17 cellular contexts compared by ENCODE assay signal in the genomic region with DNA sequence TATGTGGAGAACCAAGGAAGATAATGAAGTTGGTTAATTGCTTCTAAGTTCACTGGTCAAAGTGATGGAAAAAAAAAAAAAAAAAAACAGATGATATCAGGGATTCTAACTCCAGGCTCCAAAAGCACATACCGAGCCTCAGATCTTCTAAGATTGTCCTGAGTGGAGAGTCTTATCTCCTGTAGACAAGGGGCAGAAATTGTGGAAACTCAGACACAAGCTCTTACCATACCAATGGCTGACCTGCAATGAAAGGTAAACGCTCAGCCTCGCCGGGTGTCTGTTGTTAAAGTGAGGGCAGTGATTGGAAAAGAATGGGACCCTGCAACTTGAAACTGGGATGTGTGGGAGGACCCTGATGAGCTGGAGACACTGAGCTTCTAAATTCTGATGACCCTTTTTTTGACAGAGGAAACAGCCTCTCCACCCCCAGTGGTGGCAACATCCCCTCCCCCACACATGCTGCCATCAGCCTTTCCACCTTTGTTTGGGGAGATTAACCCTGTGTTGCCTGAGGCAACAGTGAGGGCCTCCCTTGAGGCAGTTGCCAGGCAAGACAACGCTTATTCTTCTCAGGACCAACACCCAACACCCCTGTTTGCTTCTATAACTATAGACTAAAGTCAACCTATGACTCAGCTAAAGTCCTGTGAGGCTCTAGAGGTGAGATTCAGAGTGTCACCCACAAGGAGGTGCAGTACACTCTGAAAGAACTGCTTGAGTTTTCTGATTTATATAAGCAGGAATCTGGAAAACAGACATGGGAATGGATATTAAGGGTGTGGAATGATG.
DNase-seq lines count a peak whose midpoint lies in the region; ATAC-seq and TF ChIP-seq lines count a peak whose summit lies in the region.
"Had no signal": no experiment of that assay in that cellular context is flagged by ENCODE, and none has a peak within 500 bp of the region (broad histone marks: within the 10 kb centered on the region; RNA-seq: fewer than 3 reads in every experiment).

No MANE protein-coding gene starts in this region.

- no peak overlapping the region for H3K9ac ChIP-seq in HUES64 (ENCODE audit: low read depth, low read length)

- no peak overlapping the region for H3K4me3 Mint-ChIP-seq in activated CD4-positive, alpha-beta T cell treated with anti-CD3 and anti-CD28 coated beads, Interleukin-2, amount 10 ng/mL, durations not matched to agents 7 days and 5 days
- no peak overlapping the region for H3K4me3 Mint-ChIP-seq in stimulated activated memory B cell treated with anti-CD40 and anti-IgM and Interleukin-4, amounts not matched to agents 10 μg/mL and 1 μg/mL and 100 μg/mL, for 72 hours
- H3K4me3 Mint-ChIP-seq: natural killer cell had no signal

- H3K4me1 Mint-ChIP-seq in activated CD4-positive, alpha-beta T cell treated with anti-CD3 and anti-CD28 coated beads, Interleukin-2, amount 10 ng/mL, durations not matched to agents 7 days and 5 days: no peaks in the 10 kb centered on the region
- H3K4me1 Mint-ChIP-seq in stimulated activated memory B cell treated with anti-CD40 and anti-IgM and Interleukin-4, amounts not matched to agents 10 μg/mL and 1 μg/mL and 100 μg/mL, for 72 hours: no peaks in the 10 kb centered on the region
- H3K4me1 Mint-ChIP-seq: natural killer cell had no signal

- no peaks in the 10 kb centered on the region for H3K36me3 ChIP-seq in HUES64 (ENCODE audit: insufficient read depth, low read length)
- H3K36me3 ChIP-seq in WERI-Rb-1: no peaks in the 10 kb centered on the region
- H3K36me3 ChIP-seq: colonic mucosa, MG63 had no signal

- POLR2A ChIA-PET in activated CD4-positive, alpha-beta T cell treated with anti-CD3 and anti-CD28 coated beads, Interleukin-2, amount 10 ng/mL, durations not matched to agents 7 days and 5 days (lab: Charles Lee): no interaction called here

- WGBS in HUES64: 69% methylated on average over 5 of the region's 5 CpGs

- peaks cover 4% of the 10 kb centered on the region for H3K9me3 Mint-ChIP-seq in activated CD4-positive, alpha-beta T cell treated with anti-CD3 and anti-CD28 coated beads, Interleukin-2, amount 10 ng/mL, durations not matched to agents 7 days and 5 days
- H3K9me3 Mint-ChIP-seq in stimulated activated memory B cell treated with anti-CD40 and anti-IgM and Interleukin-4, amounts not matched to agents 10 μg/mL and 1 μg/mL and 100 μg/mL, for 72 hours: no peaks in the 10 kb centered on the region
- H3K9me3 Mint-ChIP-seq: natural killer cell had no signal

- no peak overlapping the region for H3K27ac Mint-ChIP-seq in activated CD4-positive, alpha-beta T cell treated with anti-CD3 and anti-CD28 coated beads, Interleukin-2, amount 10 ng/mL, durations not matched to agents 7 days and 5 days
- H3K27ac Mint-ChIP-seq in stimulated activated memory B cell treated with anti-CD40 and anti-IgM and Interleukin-4, amounts not matched to agents 10 μg/mL and 1 μg/mL and 100 μg/mL, for 72 hours: no peak overlapping the region
- H3K27ac Mint-ChIP-seq: natural killer cell had no signal

- ATAC-seq in stimulated activated memory B cell treated with anti-CD40 and anti-IgM and Interleukin-4, amounts not matched to agents 10 μg/mL and 1 μg/mL and 100 μg/mL, for 72 hours: no peak

- DNase-seq in DMS53 (lab: John Stamatoyannopoulos, UW) (peak; percentile 54), cardiac fibroblast (ENCODE audit: low read depth in 2 of 2) (peak; percentile 47 to 62), kidney tubule cell (ENCODE audit: low spot score) (peak; percentile 16), GM13977 (ENCODE audit: low spot score) (no peak), WERI-Rb-1 (no peak)
- DNase-seq in activated CD4-positive, alpha-beta T cell treated with anti-CD3 and anti-CD28 coated beads, Interleukin-2, amount 10 ng/mL, durations not matched to agents 7 days and 5 days: no peak
- DNase-seq: activated CD8-positive, alpha-beta memory T cell treated with anti-CD3 and anti-CD28 coated beads for 24 hours; activated naive CD4-positive, alpha-beta T cell; colonic mucosa; GDM1; kidney glomerular epithelial cell; natural killer cell; NCI-H524 had no signal

- peak; percentile 9 for TF ChIP-seq CTCF in cardiac fibroblast (IDR thresholded peaks at IDR 0.05; ENCODE audit: low read depth, low read length)
- TF ChIP-seq CTCF in GM13977 (IDR thresholded peaks at IDR 0.05; ENCODE audit: extremely low read depth, insufficient read depth, missing control alignments): no peak
- no peak for TF ChIP-seq CTCF in WERI-Rb-1 (IDR thresholded peaks at IDR 0.05; ENCODE audit: low read depth, low read length)

- H3K27me3 ChIP-seq in HUES64 (ENCODE audit: insufficient read depth, low read length): no peaks in the 10 kb centered on the region
- no peaks in the 10 kb centered on the region for H3K27me3 ChIP-seq in WERI-Rb-1 (ENCODE audit: insufficient read depth, low read depth, severe bottlenecking)
- H3K27me3 ChIP-seq: colonic mucosa, MG63 had no signal

- H3K27me3 Mint-ChIP-seq in activated CD4-positive, alpha-beta T cell treated with anti-CD3 and anti-CD28 coated beads, Interleukin-2, amount 10 ng/mL, durations not matched to agents 7 days and 5 days: no peaks in the 10 kb centered on the region
- peaks cover 9% of the 10 kb centered on the region for H3K27me3 Mint-ChIP-seq in stimulated activated memory B cell treated with anti-CD40 and anti-IgM and Interleukin-4, amounts not matched to agents 10 μg/mL and 1 μg/mL and 100 μg/mL, for 72 hours

- H3K27ac ChIP-seq in HUES64 (ENCODE audit: low read depth, low read length) (peak overlapping the region; percentile 55; the same call in 1 of the 2 replicates), WERI-Rb-1 (no peak overlapping the region)
- H3K27ac ChIP-seq: C4-2B, colonic mucosa had no signal

- H3K4me3 ChIP-seq in HUES64 (ENCODE audit: low read length) (no peak overlapping the region), cardiac fibroblast (replicated peaks in 1 of 2; ENCODE audit: low read depth in 2 of 2, low read length in 2 of 2) (no peak overlapping the region), WERI-Rb-1 (ENCODE audit: low read depth, low read length) (no peak overlapping the region)
- H3K4me3 ChIP-seq: colonic mucosa, MG63 had no signal

- peaks cover 28% of the 10 kb centered on the region; the same call in 1 of the 2 replicates for H3K4me1 ChIP-seq in HUES64 (ENCODE audit: insufficient read depth, low read length)
- H3K4me1 ChIP-seq: colonic mucosa had no signal

- in situ Hi-C loops in GM13977 (cut with MboI; ENCODE audit: low pct_unique_long_range_greater_than_20kb, low sequenced_read_pairs, unreplicated experiment): no loop called here

- CTCF ChIA-PET in activated CD4-positive, alpha-beta T cell treated with anti-CD3 and anti-CD28 coated beads, Interleukin-2, amount 10 ng/mL, durations not matched to agents 7 days and 5 days (lab: Charles Lee): no interaction called here

- peaks cover 12% of the 10 kb centered on the region; the same call in 1 of the 2 replicates for H3K9me3 ChIP-seq in HUES64 (ENCODE audit: insufficient read depth, low read depth, low read length)
- no peaks in the 10 kb centered on the region for H3K9me3 ChIP-seq in WERI-Rb-1 (ENCODE audit: severe bottlenecking)
- H3K9me3 ChIP-seq: colonic mucosa, MG63 had no signal

- H3K36me3 Mint-ChIP-seq in activated CD4-positive, alpha-beta T cell treated with anti-CD3 and anti-CD28 coated beads, Interleukin-2, amount 10 ng/mL, durations not matched to agents 7 days and 5 days (ENCODE audit: low read depth): no peaks in the 10 kb centered on the region
- no peaks in the 10 kb centered on the region for H3K36me3 Mint-ChIP-seq in stimulated activated memory B cell treated with anti-CD40 and anti-IgM and Interleukin-4, amounts not matched to agents 10 μg/mL and 1 μg/mL and 100 μg/mL, for 72 hours
- H3K36me3 Mint-ChIP-seq: natural killer cell had no signal

Comparison
In these comparisons a context has a peak if more than half of its experiments do, and no peak if none do; other contexts are left out.
1. DNase-seq: peak in DMS53 (single experiment), cardiac fibroblast (2 of 2) and kidney tubule cell (single experiment); none in GM13977 (single experiment), activated CD4-positive, alpha-beta T cell treated with anti-CD3 and anti-CD28 coated beads, Interleukin-2, amount 10 ng/mL, durations not matched to agents 7 days and 5 days (single experiment) and WERI-Rb-1 (single experiment).